ENCODE assay signal across 14 cellular contexts in genomic region chr2:237411683-237412349, GRCh38. TPM values are rescaled to one million over a fixed set of nuclear protein-coding genes. Genes with fewer than 3 reads are reported as not detected.
DNase-seq lines count a peak whose midpoint lies in the region; ATAC-seq and TF ChIP-seq lines count a peak whose summit lies in the region.
"Had no signal": no experiment of that assay in that cellular context is flagged by ENCODE, and none has a peak within 500 bp of the region (broad histone marks: within the 10 kb centered on the region; RNA-seq: fewer than 3 reads in every experiment).

No MANE protein-coding gene starts in this region.

- H3K36me3 Mint-ChIP-seq in naive thymus-derived CD4-positive, alpha-beta T cell, result no peaks in the 10 kb centered on the region

- intact Hi-C loops in ascending aorta (cut with DNase I) (loop anchor here (2.0 to 10.0 kb wide), 4 partner anchors 97 to 287 kb away; no protein-coding TSS in a partner anchor), left cardiac atrium (cut with DNase I) (loop anchor here (5.0 to 10.0 kb wide), 3 partner anchors 163 to 260 kb away; no protein-coding TSS in a partner anchor), psoas muscle (cut with DNase I) (loop anchor here in 1 of 2 donors (2.0 to 5.0 kb wide), 2 partner anchors 245 to 289 kb away; no protein-coding TSS in a partner anchor), body of pancreas (cut with DNase I) (no loop called here)
- intact Hi-C loops in naive thymus-derived CD4-positive, alpha-beta T cell (cut with micrococcal nuclease), result no loop called here

- ATAC-seq in left cardiac atrium (peak; percentile 1 to 2), psoas muscle (peak in 1 of 4 donors; percentile 12), body of pancreas (no peak), GM18873 (IDR thresholded peaks at IDR 0.05; ENCODE audit: low FRiP score, unreplicated experiment) (no peak), GM18867 (IDR thresholded peaks at IDR 0.05; ENCODE audit: unreplicated experiment) (no peak)
- ATAC-seq in naive thymus-derived CD4-positive, alpha-beta T cell, result no peak

- no peaks in the 10 kb centered on the region for H3K4me1 Mint-ChIP-seq in naive thymus-derived CD4-positive, alpha-beta T cell

- no peak overlapping the region for H3K4me3 Mint-ChIP-seq in naive thymus-derived CD4-positive, alpha-beta T cell
- H3K4me3 Mint-ChIP-seq: stimulated activated naive CD8-positive, alpha-beta T cell treated with anti-CD3 and anti-CD28 coated beads, Interleukin-15, Interleukin-2, amounts not matched to agents 100 ng/mL and 50 ng/mL, for 24 hours had no signal

- POLR2A ChIA-PET in AG04450 (lab: Yijun Ruan, JAX), result interaction anchor here (1.2 to 2.9 kb wide), 2 partner anchors 8 to 54 kb away, joined by 4 to 18 read pairs; no protein-coding TSS in a partner anchor
- POLR2A ChIA-PET in naive thymus-derived CD4-positive, alpha-beta T cell (lab: Charles Lee), result interaction anchor here (1.2 kb wide), 1 partner anchor 10 kb away, joined by 3 read pairs; no protein-coding TSS in a partner anchor

- TF ChIP-seq CTCF in AG04450 (IDR thresholded peaks at IDR 0.05; ENCODE audit: low read depth, low read length) (0 out of 2 replicates have a peak, but pooled peaks have one; percentile 2), ascending aorta (IDR thresholded peaks at IDR 0.05) (no peak), psoas muscle (IDR thresholded peaks at IDR 0.05) (no peak), body of pancreas (IDR thresholded peaks at IDR 0.05) (no peak)

- H3K4me1 ChIP-seq in ascending aorta (peaks cover 9 to 27% of the 10 kb centered on the region in 2 donors), psoas muscle (peaks cover 16% of the 10 kb centered on the region), body of pancreas (no peaks in the 10 kb centered on the region)
- H3K4me1 ChIP-seq in naive thymus-derived CD4-positive, alpha-beta T cell (ENCODE audit: control insufficient read depth in 2 of 2, insufficient read depth in 2 of 2, low read length in 2 of 2), result no peaks in the 10 kb centered on the region

- peak overlapping the region; percentile 94 for H3K27ac ChIP-seq in AG04450 (ENCODE audit: low read depth, low read length)
- H3K27ac ChIP-seq in ascending aorta, result peak overlapping the region; percentile 76 to 77
- H3K27ac ChIP-seq in psoas muscle, result peak overlapping the region; percentile 58
- H3K27ac ChIP-seq in body of pancreas, result peak overlapping the region in 1 of 4 donors; percentile 55
- no peak overlapping the region for H3K27ac ChIP-seq in naive thymus-derived CD4-positive, alpha-beta T cell (ENCODE audit: low read depth, low read length)
- H3K27ac ChIP-seq: epithelial cell of prostate had no signal

- 62 to 75% (median 70%) methylated on average over 14 of the region's 14 CpGs for WGBS in psoas muscle, 3 donors
- 52 to 61% methylated on average over 14 of the region's 14 CpGs for WGBS in body of pancreas, 2 donors

- H3K36me3 ChIP-seq in ascending aorta (no peaks in the 10 kb centered on the region), psoas muscle (ENCODE audit: insufficient read depth in 1 of 2, low read depth in 1 of 2) (no peaks in the 10 kb centered on the region), body of pancreas (replicated peaks in 1 of 2; ENCODE audit: insufficient read depth in 1 of 2, low read depth in 2 of 2) (no peaks in the 10 kb centered on the region)
- H3K36me3 ChIP-seq in naive thymus-derived CD4-positive, alpha-beta T cell (ENCODE audit: control insufficient read depth in 2 of 3, insufficient read depth in 3 of 3, low read length in 3 of 3), result no peaks in the 10 kb centered on the region
- H3K36me3 ChIP-seq: adrenal gland had no signal

- no peak for TF ChIP-seq POLR2A in body of pancreas (IDR thresholded peaks at IDR 0.05)

- no peak overlapping the region for H3K27ac Mint-ChIP-seq in naive thymus-derived CD4-positive, alpha-beta T cell
- H3K27ac Mint-ChIP-seq: stimulated activated naive CD8-positive, alpha-beta T cell treated with anti-CD3 and anti-CD28 coated beads, Interleukin-15, Interleukin-2, amounts not matched to agents 100 ng/mL and 50 ng/mL, for 24 hours had no signal

- H3K9me3 ChIP-seq in AG04450 (ENCODE audit: control insufficient read depth, insufficient read depth, low read length), result no peaks in the 10 kb centered on the region; the same call in 1 of the 2 replicates
- H3K9me3 ChIP-seq in ascending aorta, result no peaks in the 10 kb centered on the region
- no peaks in the 10 kb centered on the region for H3K9me3 ChIP-seq in psoas muscle
- H3K9me3 ChIP-seq in body of pancreas, result no peaks in the 10 kb centered on the region
- no peaks in the 10 kb centered on the region for H3K9me3 ChIP-seq in naive thymus-derived CD4-positive, alpha-beta T cell (ENCODE audit: control insufficient read depth in 2 of 3, low read length in 3 of 3)
- H3K9me3 ChIP-seq: adrenal gland had no signal

- no peaks in the 10 kb centered on the region for H3K27me3 ChIP-seq in AG04450 (ENCODE audit: control insufficient read depth, insufficient read depth, low read length)
- H3K27me3 ChIP-seq in ascending aorta, result no peaks in the 10 kb centered on the region
- no peaks in the 10 kb centered on the region for H3K27me3 ChIP-seq in psoas muscle (ENCODE audit: insufficient read depth in 3 of 3, low read length in 2 of 3)
- no peaks in the 10 kb centered on the region for H3K27me3 ChIP-seq in body of pancreas
- no peaks in the 10 kb centered on the region for H3K27me3 ChIP-seq in naive thymus-derived CD4-positive, alpha-beta T cell (ENCODE audit: control insufficient read depth in 2 of 2, insufficient read depth in 2 of 2, low read length in 2 of 2)

- DNase-seq in AG04450 (ENCODE audit: low read depth, low spot score) (no peak), ascending aorta (ENCODE audit: low spot score in 2 of 2) (no peak), left cardiac atrium (no peak), psoas muscle (peak; percentile 42 to 64), body of pancreas (no peak)
- no peak for DNase-seq in naive thymus-derived CD4-positive, alpha-beta T cell
- DNase-seq: adrenal gland, GDM1, NCI-H1092 treated with DMSO at 0.1 percent for 48 hours, T-helper 2 cell had no signal

- no peaks in the 10 kb centered on the region for H3K27me3 Mint-ChIP-seq in naive thymus-derived CD4-positive, alpha-beta T cell

- H3K9me3 Mint-ChIP-seq in naive thymus-derived CD4-positive, alpha-beta T cell, result no peaks in the 10 kb centered on the region
- H3K9me3 Mint-ChIP-seq: stimulated activated naive CD8-positive, alpha-beta T cell treated with anti-CD3 and anti-CD28 coated beads, Interleukin-15, Interleukin-2, amounts not matched to agents 100 ng/mL and 50 ng/mL, for 24 hours had no signal

- CTCF ChIA-PET in AG04450 (lab: Charles Lee), result interaction anchor here (1.2 to 7.0 kb wide), 11 partner anchors 8 to 290 kb away, joined by 3 to 48 read pairs (median 12); no protein-coding TSS in a partner anchor
- CTCF ChIA-PET in naive thymus-derived CD4-positive, alpha-beta T cell (lab: Charles Lee), result interaction anchor here (0.7 to 2.0 kb wide), 3 partner anchors 9 to 101 kb away, joined by 3 to 5 read pairs (median 4); no protein-coding TSS in a partner anchor

- H3K4me3 ChIP-seq in AG04450 (ENCODE audit: low read depth, low read length) (peak overlapping the region; percentile 100), ascending aorta (peak overlapping the region; percentile 45 to 67), psoas muscle (peak overlapping the region; percentile 59), body of pancreas (no peak overlapping the region)
- H3K4me3 ChIP-seq in naive thymus-derived CD4-positive, alpha-beta T cell (ENCODE audit: low read length), result no peak overlapping the region

RNA-seq across cellular contexts. Expression of gene COL6A3, which starts 2.1 kb away (rescaled TPM):
- polyA plus RNA-seq in AG04450 (2011; rRNA removed) (1,384 and 2,107 TPM in 2 replicates), psoas muscle (10 to 100 TPM; 15.5 to 23.2 (median 21.3) TPM)
- polyA minus RNA-seq in AG04450 (2011; rRNA and poly(A)+ RNA removed), result 2,516 and 3,153 TPM in 2 replicates
- total RNA-seq in ascending aorta (156 TPM), left cardiac atrium (100 to 1,000 TPM; 145 to 186 TPM), psoas muscle (10 to 100 TPM; 59.1 to 75.2 (median 71.4) TPM), body of pancreas (100 to 1,000 TPM in 1 of 2 donors, 10 to 100 TPM in 1; 46.4 to 121 TPM)
- total RNA-seq in naive thymus-derived CD4-positive, alpha-beta T cell, result 1 to 10 TPM; 1.6 to 3.1 (median 2.2) TPM
- under 1 TPM; 0.02 to 0.74 TPM for polyA plus RNA-seq in naive thymus-derived CD4-positive, alpha-beta T cell

Comparison
In these comparisons a context has a peak if more than half of its experiments do, and no peak if none do; other contexts are left out.
1. DNase-seq: peak in psoas muscle (2 of 2); none in AG04450 (single experiment), ascending aorta (0 of 2), left cardiac atrium (single experiment), body of pancreas (0 of 4) and naive thymus-derived CD4-positive, alpha-beta T cell (0 of 9).
2. H3K4me3 ChIP-seq: peak in AG04450 (single experiment), ascending aorta (2 of 2) and psoas muscle (single experiment); none in body of pancreas (0 of 2) and naive thymus-derived CD4-positive, alpha-beta T cell (single experiment).
3. ATAC-seq: peak in left cardiac atrium (2 of 2); none in body of pancreas (single experiment), naive thymus-derived CD4-positive, alpha-beta T cell (single experiment), GM18873 (single experiment) and GM18867 (single experiment).
4. RNA of gene COL6A3, which starts 2.1 kb away (total RNA-seq): 145 to 186 TPM in left cardiac atrium, 156 TPM in ascending aorta (single experiment), 46.4 to 121 TPM in body of pancreas and 59.1 to 75.2 TPM in psoas muscle; 1.6 to 3.1 TPM in naive thymus-derived CD4-positive, alpha-beta T cell; every median in the first group is over 10 times any median in the second.
5. intact Hi-C loops: an anchor here in ascending aorta (2.0 to 10.0 kb wide) and left cardiac atrium (5.0 to 10.0 kb wide); none called in body of pancreas and naive thymus-derived CD4-positive, alpha-beta T cell.